ENCODE assay signal across 23 cellular contexts in genomic region chr9:99855467-99856176, GRCh38. TPM values are rescaled to one million over a fixed set of nuclear protein-coding genes. Genes with fewer than 3 reads are reported as not detected.
A peak's percentile ranks its signal among the peaks of the same experiment; 100 is the strongest.
DNase-seq lines count a peak whose midpoint lies in the region; ATAC-seq and TF ChIP-seq lines count a peak whose summit lies in the region.
"Had no signal": no experiment of that assay in that cellular context is flagged by ENCODE, and none has a peak within 500 bp of the region (broad histone marks: within the 10 kb centered on the region; RNA-seq: fewer than 3 reads in every experiment).

No MANE protein-coding gene starts in this region.

- H3K4ac ChIP-seq in H9 (ENCODE audit: low read depth, low read length) = no peak overlapping the region

- no peak overlapping the region for H3K18ac ChIP-seq in H9 (ENCODE audit: insufficient read length, low read depth, low read length)

- H4K20me1 ChIP-seq in H9 (ENCODE audit: control insufficient read depth, insufficient read depth, insufficient read length) = no peaks in the 10 kb centered on the region
- no peaks in the 10 kb centered on the region for H4K20me1 ChIP-seq in mammary epithelial cell (ENCODE audit: insufficient read depth, low read length)

- H2BK20ac ChIP-seq in H9 (ENCODE audit: low read depth, low read length, poor library complexity, severe bottlenecking) = no peak overlapping the region

- H3K79me1 ChIP-seq in H9 (ENCODE audit: insufficient read depth, low read depth, low read length, poor library complexity, severe bottlenecking) = no peaks in the 10 kb centered on the region

- DNase-seq in AG09309 (ENCODE audit: low read depth) (no peak), H9 (no peak), mammary epithelial cell (no peak), mesothelial cell of epicardium (ENCODE audit: low spot score in 2 of 2, unreplicated experiment in 2 of 2) (no peak), activated gamma-delta T cell treated with Interleukin-2 at 50 U/mL for 16 hours (no peak), NCI-H446 (lab: John Stamatoyannopoulos, UW) (no peak), NCI-H1436 (lab: John Stamatoyannopoulos, UW) (no peak)
- DNase-seq: activated T-cell treated with anti-CD3 and anti-CD28 coated beads, Interleukin-2, amount 50 U/mL, for 4 hours; CD4-positive, CD25-positive, alpha-beta regulatory T cell; foreskin keratinocyte; kidney glomerular epithelial cell; mesenchymal stem cell; NCI-H1417 treated with DMSO at 0.1 percent for 48 hours; NCI-H2171; NCI-H748 treated with DMSO at 0.1 percent for 48 hours; PC-9; spleen; stimulated activated CD8-positive, alpha-beta memory T cell treated with anti-CD3 and anti-CD28 coated beads, Interleukin-4, amount 100 ng/mL, for 48 hours; substantia nigra; uterus had no signal

- no peak overlapping the region for H3K14ac ChIP-seq in H9 (ENCODE audit: insufficient read depth, low read length)

- no peak overlapping the region for H3K23ac ChIP-seq in H9 (ENCODE audit: insufficient read length, low read depth, low read length)

- H4K8ac ChIP-seq in H9 (replicated peaks; ENCODE audit: insufficient read length, low read depth, low read length) = no peak overlapping the region

- in situ Hi-C loops in mammary epithelial cell (cut with MboI; ENCODE audit: low sequenced_read_pairs in 2 of 2) = no loop called here

- no peak overlapping the region for H3K27ac Mint-ChIP-seq in H9
- H3K27ac Mint-ChIP-seq in mesothelial cell of epicardium = no peak overlapping the region
- H3K27ac Mint-ChIP-seq: activated naive CD4-positive, alpha-beta T cell treated with anti-CD3 and anti-CD28 coated beads, Interleukin-2, amount 50 U/mL, for 24 hours had no signal

- no peak overlapping the region for H2BK5ac ChIP-seq in H9 (ENCODE audit: insufficient read length, low read length)

- no peak for ATAC-seq in HG03521 (IDR thresholded peaks at IDR 0.05; ENCODE audit: unreplicated experiment)
- ATAC-seq: activated T-cell treated with anti-CD3 and anti-CD28 coated beads, Interleukin-2, amount 50 U/mL, for 4 hours; foreskin keratinocyte had no signal

- no peak overlapping the region for H3K4me3 Mint-ChIP-seq in H9
- H3K4me3 Mint-ChIP-seq in mesothelial cell of epicardium = no peak overlapping the region
- H3K4me3 Mint-ChIP-seq: activated naive CD4-positive, alpha-beta T cell treated with anti-CD3 and anti-CD28 coated beads, Interleukin-2, amount 50 U/mL, for 24 hours; activated T-cell treated with anti-CD3 and anti-CD28 coated beads, Interleukin-2, amount 50 U/mL, for 4 hours; CD4-positive, CD25-positive, alpha-beta regulatory T cell had no signal

- no peak overlapping the region for H3K9ac ChIP-seq in H9 (ENCODE audit: extremely low read depth, insufficient read length, low read length)
- H3K9ac ChIP-seq in mammary epithelial cell (ENCODE audit: insufficient read depth, low read length) = no peak overlapping the region

- H3K4me1 Mint-ChIP-seq in H9 (peaks cover 7 to 20% of the 10 kb centered on the region in 2 experiments), mesothelial cell of epicardium (peaks cover 12% of the 10 kb centered on the region)

- H3K4me2 ChIP-seq in H9 (ENCODE audit: insufficient read depth, insufficient read length, low read length) = no peak overlapping the region
- H3K4me2 ChIP-seq in mammary epithelial cell (ENCODE audit: insufficient read depth, low read depth, low read length) = no peak overlapping the region
- H3K4me2 ChIP-seq: PC-9 had no signal

- no peaks in the 10 kb centered on the region for H3K36me3 ChIP-seq in mammary epithelial cell (ENCODE audit: insufficient read depth, low read length)
- H3K36me3 ChIP-seq: spleen, uterus had no signal

- no peak overlapping the region for H2BK15ac ChIP-seq in H9 (ENCODE audit: low read depth, low read length)

- intact Hi-C loops in mammary epithelial cell (cut with micrococcal nuclease) = no loop called here

- no peak overlapping the region for H4K91ac ChIP-seq in H9 (ENCODE audit: insufficient read length, low read depth, low read length)

- CTCF ChIA-PET in mammary epithelial cell (lab: Charles Lee; ENCODE audit: low non-redundant PET) = no interaction called here

- H3K9me3 ChIP-seq in H9 (ENCODE audit: control insufficient read depth, low read depth, low read length) (no peaks in the 10 kb centered on the region), mammary epithelial cell (replicated peaks; ENCODE audit: insufficient read depth, low read length) (no peaks in the 10 kb centered on the region)
- H3K9me3 ChIP-seq: spleen, uterus had no signal

- H3K79me2 ChIP-seq in H9 (ENCODE audit: insufficient read depth, low read length) (no peaks in the 10 kb centered on the region), mammary epithelial cell (ENCODE audit: insufficient read depth, low read length) (no peaks in the 10 kb centered on the region)

- no peak overlapping the region for H2BK120ac ChIP-seq in H9 (ENCODE audit: low read depth, low read length, poor library complexity, severe bottlenecking)

- H3K4me1 ChIP-seq in H9 (ENCODE audit: insufficient read depth, low read length) (peaks cover 4% of the 10 kb centered on the region; the same call in 1 of the 2 replicates), mammary epithelial cell (ENCODE audit: insufficient read depth, low read length) (no peaks in the 10 kb centered on the region)
- H3K4me1 ChIP-seq: foreskin keratinocyte, uterus had no signal

- H3K9me3 Mint-ChIP-seq in H9 = peaks cover 0 to 2% of the 10 kb centered on the region in 2 experiments; a peak in 3 of 5 replicates
- H3K9me3 Mint-ChIP-seq in mesothelial cell of epicardium = peaks cover 5% of the 10 kb centered on the region
- H3K9me3 Mint-ChIP-seq: activated naive CD4-positive, alpha-beta T cell treated with anti-CD3 and anti-CD28 coated beads, Interleukin-2, amount 50 U/mL, for 24 hours had no signal

- H3K23me2 ChIP-seq in H9 (ENCODE audit: insufficient read length, low read depth, low read length, poor library complexity, severe bottlenecking) = no peaks in the 10 kb centered on the region

- H3K27me3 Mint-ChIP-seq in H9 (ENCODE audit: low read depth) (no peaks in the 10 kb centered on the region), mesothelial cell of epicardium (ENCODE audit: low read depth) (no peaks in the 10 kb centered on the region)
- H3K27me3 Mint-ChIP-seq: CD4-positive, CD25-positive, alpha-beta regulatory T cell had no signal

- H2AK5ac ChIP-seq in H9 (ENCODE audit: insufficient read length, low read length) = no peak overlapping the region

- H3K27ac ChIP-seq in H9 (ENCODE audit: insufficient read length, low read depth, low read length) = no peak overlapping the region
- H3K27ac ChIP-seq in mammary epithelial cell (ENCODE audit: insufficient read depth, low read depth, low read length) = no peak overlapping the region
- H3K27ac ChIP-seq: coronary artery, foreskin keratinocyte, PC-9, spleen, uterus had no signal

- no peak overlapping the region for H2AFZ ChIP-seq in H9 (ENCODE audit: low read length)
- H2AFZ ChIP-seq in mammary epithelial cell (ENCODE audit: low read depth, low read length) = no peak overlapping the region
- H2AFZ ChIP-seq: PC-9 had no signal

- H2BK12ac ChIP-seq in H9 (ENCODE audit: insufficient read length, low read depth, low read length) = no peak overlapping the region

- peak; percentile 6 for TF ChIP-seq CTCF in AG09309 (IDR thresholded peaks at IDR 0.05; ENCODE audit: control insufficient read depth, insufficient read depth, low read depth, low read length, missing control alignments)
- peak; percentile 52 for TF ChIP-seq CTCF in H9 (conservative IDR thresholded peaks at IDR 0.05)
- peak; percentile 6 to 18 for TF ChIP-seq CTCF in mammary epithelial cell (conservative IDR thresholded peaks at IDR 0.05 in 1 of 2, IDR thresholded peaks at IDR 0.05 in 1 of 2; ENCODE audit: extremely low read depth in 1 of 2, insufficient read depth in 1 of 2, low read depth in 1 of 2, low read length in 2 of 2)
- peak; percentile 28 for TF ChIP-seq CTCF in mesothelial cell of epicardium (IDR thresholded peaks at IDR 0.05; ENCODE audit: unreplicated experiment)

- no peak overlapping the region for H3T11ph ChIP-seq in H9 (ENCODE audit: low read length)

- BruUV-seq in mammary epithelial cell (replicated peaks; lab: Mats Ljungman, UMichigan) = no TSS peak

- H3K27me3 ChIP-seq in H9 (ENCODE audit: insufficient read depth, low read length) (no peaks in the 10 kb centered on the region), mammary epithelial cell (ENCODE audit: insufficient read depth, low read length) (no peaks in the 10 kb centered on the region)
- H3K27me3 ChIP-seq: spleen, uterus had no signal

- dilution Hi-C loops in mammary epithelial cell (cut with HindIII; ENCODE audit: low sequenced_read_pairs) = loop anchor here (25.0 kb wide), 1 partner anchor 93 kb away; no protein-coding TSS in a partner anchor

- H3K4me3 ChIP-seq in AG09309 (ENCODE audit: control insufficient read depth, low read depth, low read length) = no peak overlapping the region
- no peak overlapping the region for H3K4me3 ChIP-seq in mammary epithelial cell (replicated peaks in 1 of 3; ENCODE audit: insufficient read depth in 1 of 3, low read depth in 2 of 3, low read length in 3 of 3)
- H3K4me3 ChIP-seq: coronary artery, PC-9, spleen, uterus had no signal

- H3K56ac ChIP-seq in H9 (ENCODE audit: insufficient read length, low read depth, low read length) = no peak overlapping the region

- no CpG with 5 or more reads among the region's 8 CpGs for WGBS in H9 (ENCODE audit: extremely low coverage, insufficient read length, low lambda C conversion rate)
- 84% methylated on average over 7 of the region's 8 CpGs for WGBS in mammary epithelial cell (ENCODE audit: low coverage, missing lambda C conversion rate)

- H3K36me3 Mint-ChIP-seq in H9 (ENCODE audit: insufficient read depth in 1 of 3, low read depth in 3 of 3) = no peaks in the 10 kb centered on the region; a peak in 1 of 7 replicates
- peaks cover 6% of the 10 kb centered on the region for H3K36me3 Mint-ChIP-seq in mesothelial cell of epicardium
- H3K36me3 Mint-ChIP-seq: CD4-positive, CD25-positive, alpha-beta regulatory T cell had no signal

- no peak overlapping the region for H4K5ac ChIP-seq in H9 (ENCODE audit: insufficient read length, low read depth, low read length)

RNA-seq across cellular contexts. Expression of gene NR4A3, which starts 33.9 kb away (rescaled TPM):
- total RNA-seq in H9 (2021) (0.20 and 0.24 TPM in 2 replicates), mammary epithelial cell (under 1 TPM; under 0.01 to 0.09 TPM), mesothelial cell of epicardium (14.2 to 15.4 TPM (median 15.3 TPM) in 3 replicates)
- polyA plus RNA-seq in mammary epithelial cell = 0.03 TPM
- not detected for polyA minus RNA-seq in mammary epithelial cell
- total RNA-seq: PC-9 had no signal

RNA-seq across cellular contexts. Expression of gene STX17, which starts 50.8 kb away (rescaled TPM):
- total RNA-seq in H9 (2021) (20.1 and 21.2 TPM in 2 replicates), mammary epithelial cell (10 to 100 TPM; 22.0 to 32.1 TPM), mesothelial cell of epicardium (49.8 to 52.3 TPM (median 52.3 TPM) in 3 replicates)
- 5.6 TPM for polyA plus RNA-seq in mammary epithelial cell
- polyA minus RNA-seq in mammary epithelial cell = 2.1 TPM

Comparison
In these comparisons a context has a peak if more than half of its experiments do, and no peak if none do; other contexts are left out.
1. RNA of gene NR4A3, which starts 33.9 kb away (total RNA-seq): 14.2 to 15.4 TPM in mesothelial cell of epicardium; 0.20 to 0.24 TPM in H9 and under 0.01 to 0.09 TPM in mammary epithelial cell; every median in the first group is over 10 times any median in the second.
2. Peak in every context shown above with its lines, with median percentiles within 50 percentile points of each other: CTCF ChIP-seq.